In genomic region chr6:28782113-28782673, GRCh38 we compare ENCODE assay signal across 18 cellular contexts.
DNase-seq lines count a peak whose midpoint lies in the region; ATAC-seq, FAIRE-seq and TF ChIP-seq lines count a peak whose summit lies in the region.
"Had no signal": no experiment of that assay in that cellular context is flagged by ENCODE, and none has a peak within 500 bp of the region (broad histone marks: within the 10 kb centered on the region; RNA-seq: fewer than 3 reads in every experiment).

No MANE protein-coding gene starts in this region.

- TF ChIP-seq RAD21 in K562 (CRISPR knock-in tag; conservative IDR thresholded peaks at IDR 0.05 in 1 of 2, IDR thresholded peaks at IDR 0.05 in 1 of 2), result no peak

- in situ Hi-C loops in K562 (cut with MboI), result no loop called here

- no peak for DNase-seq in activated naive CD8-positive, alpha-beta T cell treated with anti-CD3 and anti-CD28 coated beads for 36 hours
- DNase-seq in activated naive CD8-positive, alpha-beta T cell treated with anti-CD3 and anti-CD28 coated beads, Interleukin-2, amount 50 U/mL, for 24 hours, result no peak
- no peak for DNase-seq in Karpas-422
- DNase-seq in K562 (ENCODE audit: extremely low read depth in 1 of 4, low spot score in 3 of 4), result peak in 2 of 4 experiments; percentile 7 to 44
- no peak for DNase-seq in NCI-H1105 treated with DMSO at 0.1 percent for 48 hours (lab: John Stamatoyannopoulos, UW)
- DNase-seq: activated CD4-positive, alpha-beta T cell treated with anti-CD3 and anti-CD28 coated beads, Interleukin-2, amount 50 U/mL, for 48 hours; activated effector memory CD4-positive, alpha-beta T cell treated with Interleukin-2 at 50 U/mL for 16 hours; GOT3; NCI-H1092; NCI-H774; SHP77 treated with DMSO at 0.1 percent for 48 hours had no signal

- POLR2A ChIA-PET in K562 (lab: Yijun Ruan, JAX), result interaction anchor here (0.8 to 2.1 kb wide), 3 partner anchors 10 to 70 kb away, joined by 3 to 12 read pairs (median 4); no protein-coding TSS in a partner anchor

- H2AFZ ChIP-seq in Karpas-422 (ENCODE audit: low read length) (peak overlapping the region; percentile 59), K562 (ENCODE audit: low read depth, low read length) (peak overlapping the region; percentile 87)

- no peak for TF ChIP-seq EP300 in K562 (IDR thresholded peaks at IDR 0.05; ENCODE audit: low read length)

- H3K4me1 ChIP-seq in Karpas-422 (ENCODE audit: low read length), result peaks cover 13% of the 10 kb centered on the region
- H3K4me1 ChIP-seq in K562 (replicated peaks in 1 of 2; ENCODE audit: control insufficient read depth in 2 of 2, insufficient read depth in 2 of 2, low read length in 2 of 2), result peaks cover 11 to 14% of the 10 kb centered on the region in 2 experiments

- peak overlapping the region; percentile 46 for H3K4me2 ChIP-seq in Karpas-422 (ENCODE audit: low read depth, low read length, poor library complexity, severe bottlenecking)
- peak overlapping the region; percentile 65 for H3K4me2 ChIP-seq in K562 (ENCODE audit: insufficient read depth, low read length)

- no peak for TF ChIP-seq CTCF in K562 (IDR thresholded peaks at IDR 0.05 in 2 of 3, conservative IDR thresholded peaks at IDR 0.05 in 1 of 3; ENCODE audit: insufficient read depth in 2 of 3, low read depth in 1 of 3, low read length in 3 of 3)

- H3K27ac ChIP-seq in Karpas-422 (ENCODE audit: low read length), result no peak overlapping the region
- peak overlapping the region; percentile 62 for H3K27ac ChIP-seq in K562 (ENCODE audit: extremely low read depth, low read depth, low read length)

- H3K4me3 Mint-ChIP-seq in activated naive CD8-positive, alpha-beta T cell treated with anti-CD3 and anti-CD28 coated beads for 36 hours, result peak overlapping the region; percentile 43
- H3K4me3 Mint-ChIP-seq in activated naive CD8-positive, alpha-beta T cell treated with anti-CD3 and anti-CD28 coated beads, Interleukin-2, amount 50 U/mL, for 24 hours, result no peak overlapping the region
- no peak overlapping the region for H3K4me3 Mint-ChIP-seq in stimulated activated memory B cell treated with anti-CD40 and anti-IgM and Interleukin-4, amounts not matched to agents 10 μg/mL and 1 μg/mL and 100 μg/mL, for 72 hours
- H3K4me3 Mint-ChIP-seq: nephron had no signal

- H3K27ac Mint-ChIP-seq in activated naive CD8-positive, alpha-beta T cell treated with anti-CD3 and anti-CD28 coated beads for 36 hours, result no peak overlapping the region
- no peak overlapping the region for H3K27ac Mint-ChIP-seq in activated naive CD8-positive, alpha-beta T cell treated with anti-CD3 and anti-CD28 coated beads, Interleukin-2, amount 50 U/mL, for 24 hours
- H3K27ac Mint-ChIP-seq in stimulated activated memory B cell treated with anti-CD40 and anti-IgM and Interleukin-4, amounts not matched to agents 10 μg/mL and 1 μg/mL and 100 μg/mL, for 72 hours, result peak overlapping the region; percentile 58
- H3K27ac Mint-ChIP-seq: nephron had no signal

- 31% methylated on average over 5 of the region's 5 CpGs for WGBS in K562 (ENCODE audit: insufficient coverage, low coverage, missing lambda C conversion rate)

- no peak for ATAC-seq in activated naive CD8-positive, alpha-beta T cell treated with anti-CD3 and anti-CD28 coated beads, Interleukin-2, amount 50 U/mL, for 24 hours
- ATAC-seq in K562 (peak; percentile 77), HG03135 (IDR thresholded peaks at IDR 0.05; ENCODE audit: unreplicated experiment) (no peak), HG02852 (IDR thresholded peaks at IDR 0.05; ENCODE audit: unreplicated experiment) (no peak)
- ATAC-seq in stimulated activated memory B cell treated with anti-CD40 and anti-IgM and Interleukin-4, amounts not matched to agents 10 μg/mL and 1 μg/mL and 100 μg/mL, for 72 hours, result no peak

- H3K9me1 ChIP-seq in K562 (ENCODE audit: control insufficient read depth, insufficient read depth, low read length), result no peaks in the 10 kb centered on the region

- no peaks in the 10 kb centered on the region for H3K9me2 ChIP-seq in Karpas-422 (replicated peaks; ENCODE audit: insufficient read depth, low read length)

- H3K9me3 ChIP-seq in Karpas-422 (ENCODE audit: low read length), result no peaks in the 10 kb centered on the region
- H3K9me3 ChIP-seq in K562 (replicated peaks; ENCODE audit: control insufficient read depth, insufficient read depth, low read depth, low read length), result no peaks in the 10 kb centered on the region

- peak overlapping the region; percentile 45 for H3K4me3 ChIP-seq in Karpas-422 (ENCODE audit: low read length)
- H3K4me3 ChIP-seq in K562, result peak overlapping the region; percentile 3; the same call in 1 of the 2 replicates
- H3K4me3 ChIP-seq: lung had no signal

- BruUV-seq in K562 (replicated peaks; lab: Mats Ljungman, UMichigan), result TSS peak; percentile 74

- no peaks in the 10 kb centered on the region for H3K79me2 ChIP-seq in Karpas-422 (ENCODE audit: low read length)
- H3K79me2 ChIP-seq in K562 (ENCODE audit: control insufficient read depth, insufficient read depth, low read length), result no peaks in the 10 kb centered on the region

- peaks cover 99% of the 10 kb centered on the region for H3K27me3 Mint-ChIP-seq in activated naive CD8-positive, alpha-beta T cell treated with anti-CD3 and anti-CD28 coated beads for 36 hours
- peaks cover 83% of the 10 kb centered on the region for H3K27me3 Mint-ChIP-seq in activated naive CD8-positive, alpha-beta T cell treated with anti-CD3 and anti-CD28 coated beads, Interleukin-2, amount 50 U/mL, for 24 hours
- H3K27me3 Mint-ChIP-seq in stimulated activated memory B cell treated with anti-CD40 and anti-IgM and Interleukin-4, amounts not matched to agents 10 μg/mL and 1 μg/mL and 100 μg/mL, for 72 hours, result peaks cover 96% of the 10 kb centered on the region

- no peaks in the 10 kb centered on the region for H3K36me3 ChIP-seq in Karpas-422 (ENCODE audit: insufficient read depth, low read length)
- H3K36me3 ChIP-seq in K562 (ENCODE audit: control insufficient read depth, insufficient read depth, low read length), result no peaks in the 10 kb centered on the region

- peaks cover 5% of the 10 kb centered on the region for H3K4me1 Mint-ChIP-seq in activated naive CD8-positive, alpha-beta T cell treated with anti-CD3 and anti-CD28 coated beads for 36 hours
- H3K4me1 Mint-ChIP-seq in activated naive CD8-positive, alpha-beta T cell treated with anti-CD3 and anti-CD28 coated beads, Interleukin-2, amount 50 U/mL, for 24 hours, result peaks cover 6% of the 10 kb centered on the region
- H3K4me1 Mint-ChIP-seq in stimulated activated memory B cell treated with anti-CD40 and anti-IgM and Interleukin-4, amounts not matched to agents 10 μg/mL and 1 μg/mL and 100 μg/mL, for 72 hours, result peaks cover 15% of the 10 kb centered on the region
- H3K4me1 Mint-ChIP-seq: nephron had no signal

- no peak for FAIRE-seq in K562 (lab: Jason Lieb, UNC)
- FAIRE-seq: astrocyte, TTC549 had no signal

- H3K36me3 Mint-ChIP-seq in activated naive CD8-positive, alpha-beta T cell treated with anti-CD3 and anti-CD28 coated beads for 36 hours, result peaks cover 19% of the 10 kb centered on the region
- H3K36me3 Mint-ChIP-seq in activated naive CD8-positive, alpha-beta T cell treated with anti-CD3 and anti-CD28 coated beads, Interleukin-2, amount 50 U/mL, for 24 hours (ENCODE audit: low read depth), result peaks cover 16% of the 10 kb centered on the region
- H3K36me3 Mint-ChIP-seq in stimulated activated memory B cell treated with anti-CD40 and anti-IgM and Interleukin-4, amounts not matched to agents 10 μg/mL and 1 μg/mL and 100 μg/mL, for 72 hours, result peaks cover 14% of the 10 kb centered on the region

- peak overlapping the region; percentile 34 for H3K9ac ChIP-seq in Karpas-422 (ENCODE audit: low read length)
- peak overlapping the region; percentile 7 to 63; a peak in 3 of 4 replicates for H3K9ac ChIP-seq in K562 (ENCODE audit: insufficient read depth in 1 of 2, low read depth in 2 of 2, low read length in 2 of 2)

- H4K20me1 ChIP-seq in Karpas-422 (ENCODE audit: insufficient read depth, low read depth, low read length), result no peaks in the 10 kb centered on the region
- H4K20me1 ChIP-seq in K562 (replicated peaks; ENCODE audit: control insufficient read depth, insufficient read depth, low read length), result no peaks in the 10 kb centered on the region

- intact Hi-C loops in K562 (cut with micrococcal nuclease), result no loop called here

- CTCF ChIA-PET in K562 (lab: Yijun Ruan, JAX; ENCODE audit: low intra/inter-chr PET ratio), result no interaction called here

- TF ChIP-seq POLR2A in K562 (conservative IDR thresholded peaks at IDR 0.05), result no peak

- H3K27me3 ChIP-seq in Karpas-422 (ENCODE audit: low read length) (no peaks in the 10 kb centered on the region), K562 (ENCODE audit: control insufficient read depth in 2 of 2, insufficient read depth in 2 of 2, low read length in 2 of 2) (no peaks in the 10 kb centered on the region)

- peaks cover 33% of the 10 kb centered on the region for H3K9me3 Mint-ChIP-seq in activated naive CD8-positive, alpha-beta T cell treated with anti-CD3 and anti-CD28 coated beads for 36 hours
- H3K9me3 Mint-ChIP-seq in activated naive CD8-positive, alpha-beta T cell treated with anti-CD3 and anti-CD28 coated beads, Interleukin-2, amount 50 U/mL, for 24 hours, result peaks cover 49% of the 10 kb centered on the region
- peaks cover 25% of the 10 kb centered on the region for H3K9me3 Mint-ChIP-seq in stimulated activated memory B cell treated with anti-CD40 and anti-IgM and Interleukin-4, amounts not matched to agents 10 μg/mL and 1 μg/mL and 100 μg/mL, for 72 hours

TF ChIP-seq in K562, 482 proteins besides CTCF, POLR2A, EP300 and RAD21 (continues in another document):
- no peak for TF ChIP-seq NCOA6 (IDR thresholded peaks at IDR 0.05)
- TF ChIP-seq E4F1 (CRISPR knock-in tag; IDR thresholded peaks at IDR 0.05; ENCODE audit: borderline replicate concordance), result no peak
- TF ChIP-seq ELF1 (tag; IDR thresholded peaks at IDR 0.05), result no peak
